Comparison of ENCODE assay signal across 25 cellular contexts in genomic region chr11:133656100-133656635, GRCh38.
"Had no signal": no experiment of that assay in that cellular context is flagged by ENCODE, and none has a peak within 500 bp of the region (broad histone marks: within the 10 kb centered on the region; RNA-seq: fewer than 3 reads in every experiment).

No MANE protein-coding gene starts in this region.

- H3K9me3 ChIP-seq: SJSA1 had no signal

- H3K4me3 ChIP-seq: SJSA1 had no signal

- H3K4me1 ChIP-seq: SJSA1 had no signal

- H3K27me3 Mint-ChIP-seq: activated CD8-positive, alpha-beta memory T cell treated with anti-CD3 and anti-CD28 coated beads, Interleukin-2, amount 10 ng/mL, durations not matched to agents 7 days and 5 days; activated naive CD8-positive, alpha-beta T cell; activated T-cell treated with anti-CD3 and anti-CD28 coated beads, Interleukin-2, amount 50 U/mL, for 24 hours; central memory CD8-positive, alpha-beta T cell; T-helper 17 cell had no signal

- H3K36me3 ChIP-seq: SJSA1 had no signal

- ATAC-seq: activated CD8-positive, alpha-beta memory T cell treated with anti-CD3 and anti-CD28 coated beads, Interleukin-2, amount 10 ng/mL, durations not matched to agents 7 days and 5 days; PC-3; SK-N-SH treated with all-trans-retinoic acid at 6 μM for 48 hours; T-helper 17 cell; WTC11 had no signal

- H3K27ac Mint-ChIP-seq: activated CD8-positive, alpha-beta memory T cell treated with anti-CD3 and anti-CD28 coated beads, Interleukin-2, amount 10 ng/mL, durations not matched to agents 7 days and 5 days; activated naive CD4-positive, alpha-beta T cell treated with anti-CD3 and anti-CD28 coated beads for 36 hours; activated naive CD8-positive, alpha-beta T cell; activated T-cell treated with anti-CD3 and anti-CD28 coated beads, Interleukin-2, amount 50 U/mL, for 24 hours; T-helper 17 cell; WTC11 had no signal

- H3K9me3 Mint-ChIP-seq: activated naive CD4-positive, alpha-beta T cell treated with anti-CD3 and anti-CD28 coated beads for 36 hours; activated T-cell treated with anti-CD3 and anti-CD28 coated beads, Interleukin-2, amount 50 U/mL, for 24 hours; WTC11 had no signal

- H3K27me3 ChIP-seq: SJSA1 had no signal

- H3K36me3 Mint-ChIP-seq: activated CD8-positive, alpha-beta memory T cell treated with anti-CD3 and anti-CD28 coated beads, Interleukin-2, amount 10 ng/mL, durations not matched to agents 7 days and 5 days; activated naive CD8-positive, alpha-beta T cell; brain; WTC11 had no signal

- H3K27ac ChIP-seq: SJSA1 had no signal

- H3K4me3 Mint-ChIP-seq: activated CD8-positive, alpha-beta memory T cell treated with anti-CD3 and anti-CD28 coated beads, Interleukin-2, amount 10 ng/mL, durations not matched to agents 7 days and 5 days; activated naive CD4-positive, alpha-beta T cell treated with anti-CD3 and anti-CD28 coated beads for 36 hours; activated naive CD8-positive, alpha-beta T cell; activated T-cell treated with anti-CD3 and anti-CD28 coated beads, Interleukin-2, amount 50 U/mL, for 24 hours; brain; central memory CD8-positive, alpha-beta T cell; T-helper 17 cell; WTC11 had no signal

- H3K4me1 Mint-ChIP-seq: activated CD8-positive, alpha-beta memory T cell treated with anti-CD3 and anti-CD28 coated beads, Interleukin-2, amount 10 ng/mL, durations not matched to agents 7 days and 5 days; central memory CD8-positive, alpha-beta T cell; T-helper 17 cell had no signal

- DNase-seq: activated CD4-positive, alpha-beta T cell treated with anti-CD3 and anti-CD28 coated beads for 48 hours; activated CD4-positive, alpha-beta T cell treated with anti-CD3 and anti-CD28 coated beads, Interleukin-2, amount 50 U/mL, for 48 hours; activated CD4-positive, CD25-positive, alpha-beta regulatory T cell treated with anti-CD3 and anti-CD28 coated beads, Interleukin-2, amount 50 U/mL, for 72 hours; activated CD8-positive, alpha-beta memory T cell treated with anti-CD3 and anti-CD28 coated beads, Interleukin-2, amount 10 ng/mL, durations not matched to agents 7 days and 5 days; activated gamma-delta T cell; activated naive CD4-positive, alpha-beta T cell treated with anti-CD3 and anti-CD28 coated beads for 36 hours; activated T-cell treated with anti-CD3 and anti-CD28 coated beads, Interleukin-2, amount 50 U/mL, for 24 hours; amygdala; NCI-H1092 treated with DMSO at 0.1 percent for 48 hours; NCI-H1417 treated with DMSO at 0.1 percent for 48 hours; NCI-H1694 treated with DMSO at 0.1 percent for 48 hours; NCI-H2029 treated with DMSO at 0.1 percent for 48 hours; NCI-H345; NCI-H510A; NCI-H774; PC-3; SHP77; T-helper 17 cell; T-helper 9 cell had no signal
